Comparison of ENCODE assay signal across 24 cellular contexts in the genomic region with DNA sequence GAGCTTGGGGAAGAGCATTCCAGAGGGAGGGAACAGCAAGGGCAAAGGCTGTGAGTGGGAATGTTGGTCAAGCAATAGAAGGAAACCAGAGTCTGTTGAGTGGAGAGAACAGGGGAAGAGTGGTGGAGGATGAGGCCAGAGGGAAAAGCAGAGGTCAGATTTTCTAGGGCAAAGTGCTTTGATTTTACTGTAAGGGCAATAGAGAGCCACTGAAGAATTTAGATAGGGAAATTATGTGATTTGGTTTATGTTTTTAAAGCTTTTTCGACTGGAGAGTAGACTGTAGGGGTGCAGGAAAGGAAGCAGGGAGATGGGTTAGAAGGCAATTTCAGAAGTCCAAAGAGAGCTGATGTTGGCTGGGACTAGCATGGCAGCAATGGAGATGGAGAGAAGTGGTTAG.
"Had no signal": no experiment of that assay in that cellular context is flagged by ENCODE, and none has a peak within 500 bp of the region (broad histone marks: within the 10 kb centered on the region; RNA-seq: fewer than 3 reads in every experiment).

No MANE protein-coding gene starts in this region.

- H3K27ac ChIP-seq: esophagus squamous epithelium, gastroesophageal sphincter, hepatocyte, neutrophil, psoas muscle, sigmoid colon, skin epidermis, stomach, thoracic aorta, transverse colon had no signal

- H3K4me2 ChIP-seq: hepatocyte had no signal

- H3K9me3 ChIP-seq: esophagus squamous epithelium, gastroesophageal sphincter, neutrophil, psoas muscle, sigmoid colon, stomach, thoracic aorta, transverse colon had no signal

- H3K4me3 ChIP-seq: esophagus squamous epithelium, gastroesophageal sphincter, hepatocyte, lung, psoas muscle, sigmoid colon, skin epidermis, stomach, thoracic aorta, transverse colon had no signal

- FAIRE-seq: endometrium, kidney had no signal

- H3K79me2 ChIP-seq: hepatocyte had no signal

- H3K36me3 ChIP-seq: esophagus squamous epithelium, gastroesophageal sphincter, neutrophil, sigmoid colon, stomach, thoracic aorta, transverse colon had no signal

- ATAC-seq: gastroesophageal sphincter, left colon, left ventricle myocardium superior, psoas muscle had no signal

- H3K36me3 Mint-ChIP-seq: naive B cell had no signal

- H3K4me1 ChIP-seq: psoas muscle had no signal

- H3K27ac Mint-ChIP-seq: naive B cell had no signal

- DNase-seq: central memory CD4-positive, alpha-beta T cell; effector memory CD4-positive, alpha-beta T cell; esophagus squamous epithelium; foreskin fibroblast; head of caudate nucleus; kidney; left colon; left ventricle myocardium superior; mesenchymal stem cell; naive B cell; psoas muscle; sigmoid colon; stimulated activated CD4-positive, alpha-beta T cell treated with anti-CD3 and anti-CD28 coated beads, Interleukin-2, amount 100 ng/mL, for 24 hours; stimulated activated naive CD4-positive, alpha-beta T cell; stomach; substantia nigra; transverse colon had no signal

- H2AFZ ChIP-seq: hepatocyte had no signal
